In the genomic region with DNA sequence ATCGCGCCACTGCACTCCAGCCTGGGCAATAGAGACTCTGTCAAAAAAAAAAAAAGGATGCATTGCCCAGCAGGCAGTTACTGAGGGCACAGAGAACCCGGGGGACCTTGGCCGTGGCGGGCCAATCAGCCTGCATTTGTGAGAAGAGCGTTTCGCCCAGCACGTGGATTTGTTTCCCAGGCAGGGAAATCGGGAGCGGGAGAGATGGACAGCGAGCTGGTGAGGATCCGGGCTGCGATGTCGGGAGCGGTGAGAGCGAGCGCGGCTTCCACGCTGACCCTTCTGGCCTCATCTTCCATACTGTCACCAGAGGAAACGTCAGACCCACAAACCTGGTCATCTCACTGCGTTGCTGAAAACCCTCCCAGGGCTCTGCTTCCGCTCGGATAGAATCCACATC, we compare ENCODE assay signal across 9 cellular contexts.
"Had no signal": no experiment of that assay in that cellular context is flagged by ENCODE, and none has a peak within 500 bp of the region (broad histone marks: within the 10 kb centered on the region; RNA-seq: fewer than 3 reads in every experiment).

No MANE protein-coding gene starts in this region.

- H3K27ac ChIP-seq: GM23248, HL-60, KMS-11 had no signal

- H3K4me3 ChIP-seq: GM23248 had no signal

- DNase-seq: GM23248, GOT3, H9, HCEC 1CT, KBM-7 had no signal

- H3K4me2 ChIP-seq: KMS-11 had no signal

- H2AFZ ChIP-seq: GM23248 had no signal

- ATAC-seq: HepG2 had no signal

- H3K9ac ChIP-seq: GM23248, KMS-11 had no signal

- FAIRE-seq: H54, HepG2 had no signal
